14 cellular contexts compared by ENCODE assay signal in the genomic region with DNA sequence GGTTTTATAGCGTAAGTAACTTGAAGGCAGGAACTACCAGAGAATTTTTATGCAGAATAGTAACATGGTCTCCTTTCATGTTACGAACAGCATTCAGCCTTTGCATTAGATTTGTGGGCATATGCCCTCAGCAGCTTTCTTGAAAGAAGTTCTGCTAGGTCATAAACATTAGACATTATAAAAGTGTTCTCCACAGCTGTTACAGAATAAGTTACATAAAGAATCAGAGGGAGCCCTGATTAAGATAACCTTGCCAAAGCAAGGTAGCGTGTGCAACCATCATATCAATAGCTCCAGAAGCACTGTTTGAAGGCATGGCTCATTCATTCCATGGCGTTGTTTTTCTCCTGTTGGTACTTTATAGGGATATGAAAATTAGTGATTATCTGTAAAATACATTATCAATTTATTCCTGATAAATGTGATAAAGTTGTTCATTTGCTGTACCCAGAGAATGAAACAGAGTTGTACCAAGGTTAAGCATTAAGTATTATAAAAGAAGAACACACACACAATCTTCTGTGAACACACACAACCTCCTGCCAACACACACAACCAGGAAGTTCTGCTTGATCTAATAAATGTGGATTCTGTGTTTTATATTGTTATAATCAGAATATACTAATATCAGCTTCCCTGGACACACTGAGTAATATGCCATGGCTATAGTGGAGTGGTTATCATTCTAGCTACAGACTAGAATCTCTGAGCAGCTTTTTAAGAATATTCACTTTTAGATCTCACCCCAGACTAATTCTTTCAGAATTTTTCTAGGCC.
DNase-seq lines count a peak whose midpoint lies in the region; ATAC-seq and TF ChIP-seq lines count a peak whose summit lies in the region.
"Had no signal": no experiment of that assay in that cellular context is flagged by ENCODE, and none has a peak within 500 bp of the region (broad histone marks: within the 10 kb centered on the region; RNA-seq: fewer than 3 reads in every experiment).

No MANE protein-coding gene starts in this region.

- H3K79me2 ChIP-seq in osteoblast (ENCODE audit: insufficient read depth, low read length), result no peaks in the 10 kb centered on the region

- no peaks in the 10 kb centered on the region for H3K27me3 ChIP-seq in osteoblast (ENCODE audit: insufficient read depth, low read length)
- no peaks in the 10 kb centered on the region for H3K27me3 ChIP-seq in sigmoid colon

- intact Hi-C loops in left colon (cut with DNase I, micrococcal nuclease), result no loop called here
- intact Hi-C loops in Calu3 (cut with micrococcal nuclease; ENCODE audit: unreplicated experiment), result no loop called here
- intact Hi-C loops in sigmoid colon (cut with DNase I), result no loop called here

- ATAC-seq in left colon, result peak; percentile 78

- no TSS peak for BruUV-seq in Calu3 (replicated peaks; lab: Mats Ljungman, UMichigan)

- 48 to 76% methylated on average over 4 of the region's 4 CpGs for WGBS in sigmoid colon, 2 donors

- DNase-seq in left colon, result no peak
- DNase-seq in osteoblast (ENCODE audit: insufficient read length, low spot score, missing footprints), result no peak
- DNase-seq in activated T-cell treated with anti-CD3 and anti-CD28 coated beads, Interleukin-2, amount 50 U/mL, for 48 hours, result no peak
- no peak for DNase-seq in Calu3
- DNase-seq in sigmoid colon, result no peak
- DNase-seq: C1 segment of cervical spinal cord; CD4-positive, alpha-beta memory T cell; COR-L47; DMS153; DND-41; GM23248; H7; HCEC 1CT had no signal

- H3K4me3 Mint-ChIP-seq in Calu3 (ENCODE audit: low read depth, unreplicated experiment), result no peak overlapping the region
- H3K4me3 Mint-ChIP-seq: CD4-positive, alpha-beta memory T cell had no signal

- peaks cover 6% of the 10 kb centered on the region for H3K9me3 Mint-ChIP-seq in Calu3 (ENCODE audit: low read depth, unreplicated experiment)

- no peak overlapping the region for H3K27ac Mint-ChIP-seq in Calu3 (ENCODE audit: unreplicated experiment)

- H3K36me3 ChIP-seq in osteoblast (ENCODE audit: insufficient read depth, low read length), result no peaks in the 10 kb centered on the region
- no peaks in the 10 kb centered on the region for H3K36me3 ChIP-seq in sigmoid colon

- TF ChIP-seq CTCF in VCaP (conservative IDR thresholded peaks at IDR 0.05), result no peak
- no peak for TF ChIP-seq CTCF in osteoblast (IDR thresholded peaks at IDR 0.05; ENCODE audit: extremely low read depth, low read depth, low read length)
- TF ChIP-seq CTCF in Calu3 (IDR thresholded peaks at IDR 0.05; ENCODE audit: unreplicated experiment), result no peak
- no peak for TF ChIP-seq CTCF in sigmoid colon (IDR thresholded peaks at IDR 0.05)

- H2AFZ ChIP-seq in osteoblast (ENCODE audit: low read length), result peak overlapping the region; percentile 22
- H2AFZ ChIP-seq: GM23248 had no signal

- CTCF ChIA-PET in Calu3 (lab: Charles Lee), result no interaction called here

- H3K27ac ChIP-seq in VCaP (peak overlapping the region; percentile 93), osteoblast (ENCODE audit: low read depth, low read length) (no peak overlapping the region), sigmoid colon (no peak overlapping the region)
- H3K27ac ChIP-seq: GM23248 had no signal

- no peak overlapping the region for H3K4me2 ChIP-seq in osteoblast (ENCODE audit: insufficient read depth, low read length)

- no peak overlapping the region for H3K4me3 ChIP-seq in osteoblast (ENCODE audit: insufficient read depth, low read length)
- no peak overlapping the region for H3K4me3 ChIP-seq in sigmoid colon
- H3K4me3 ChIP-seq: GM23248 had no signal

- H3K36me3 Mint-ChIP-seq in Calu3 (ENCODE audit: insufficient read depth, unreplicated experiment), result no peaks in the 10 kb centered on the region
- H3K36me3 Mint-ChIP-seq: CD4-positive, alpha-beta memory T cell had no signal

- no peaks in the 10 kb centered on the region for H4K20me1 ChIP-seq in osteoblast (ENCODE audit: insufficient read depth, low read length)

- H3K4me1 Mint-ChIP-seq in Calu3 (ENCODE audit: low read depth, unreplicated experiment), result peaks cover 6% of the 10 kb centered on the region

- TF ChIP-seq EP300 in sigmoid colon (IDR thresholded peaks at IDR 0.05), result no peak

- H3K9me3 ChIP-seq in osteoblast (ENCODE audit: low read depth, low read length) (peaks cover 1% of the 10 kb centered on the region), sigmoid colon (no peaks in the 10 kb centered on the region)

- no peak for TF ChIP-seq POLR2A in sigmoid colon (IDR thresholded peaks at IDR 0.05)

- H3K27me3 Mint-ChIP-seq in Calu3 (ENCODE audit: unreplicated experiment), result no peaks in the 10 kb centered on the region
- H3K27me3 Mint-ChIP-seq: CD4-positive, alpha-beta memory T cell had no signal

- H3K4me1 ChIP-seq in osteoblast (ENCODE audit: insufficient read depth, low read length), result no peaks in the 10 kb centered on the region
- H3K4me1 ChIP-seq in sigmoid colon, result no peaks in the 10 kb centered on the region
